24 cellular contexts compared by ENCODE assay signal in the genomic region with DNA sequence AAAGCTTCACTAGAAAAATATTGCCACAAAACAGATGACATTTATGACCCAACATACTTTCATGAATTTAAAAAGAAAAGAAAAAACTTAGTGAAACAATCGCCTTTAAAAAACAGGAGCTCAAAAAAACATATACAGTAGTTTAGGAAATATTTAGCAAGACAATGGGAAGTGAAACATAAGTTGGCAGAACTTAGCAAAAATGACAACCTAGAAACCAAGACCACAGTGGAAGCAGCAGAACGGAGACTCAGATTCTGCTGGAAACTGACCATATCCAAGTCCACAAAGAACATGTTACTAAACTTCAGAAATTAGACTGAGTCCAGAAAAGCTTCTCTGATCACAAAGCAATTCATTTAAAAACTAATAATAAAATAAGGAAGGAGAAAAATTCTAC. TPM values are rescaled to one million over a fixed set of nuclear protein-coding genes. Genes with fewer than 3 reads are reported as not detected.
A peak's percentile ranks its signal among the peaks of the same experiment; 100 is the strongest.
DNase-seq lines count a peak whose midpoint lies in the region; ATAC-seq, FAIRE-seq and TF ChIP-seq lines count a peak whose summit lies in the region.
"Had no signal": no experiment of that assay in that cellular context is flagged by ENCODE, and none has a peak within 500 bp of the region (broad histone marks: within the 10 kb centered on the region; RNA-seq: fewer than 3 reads in every experiment).

No MANE protein-coding gene starts in this region.

- no peak overlapping the region for H3K9ac ChIP-seq in endothelial cell of umbilical vein (replicated peaks; ENCODE audit: extremely low read depth, insufficient read depth, low read length)
- H3K9ac ChIP-seq: BLaER1 had no signal

- no peak for ATAC-seq in GM21423 (IDR thresholded peaks at IDR 0.05; ENCODE audit: unreplicated experiment)
- ATAC-seq: Panc1 had no signal

- no peak overlapping the region for H3K4me2 ChIP-seq in endothelial cell of umbilical vein (ENCODE audit: insufficient read depth, low read length)
- H3K4me2 ChIP-seq: BLaER1 had no signal

- H3K9me1 ChIP-seq in endothelial cell of umbilical vein (replicated peaks; ENCODE audit: control insufficient read depth, extremely low read depth, insufficient read depth, low read length): no peaks in the 10 kb centered on the region

- dilution Hi-C loops in endothelial cell of umbilical vein (cut with MboI; ENCODE audit: extremely low pct_ligation_motif_present, low sequenced_read_pairs): no loop called here

- TF ChIP-seq CTCF in endothelial cell of umbilical vein (IDR thresholded peaks at IDR 0.05; ENCODE audit: extremely low read depth in 1 of 2, insufficient read depth in 1 of 2, low read depth in 1 of 2, low read length in 2 of 2): no peak

- no TSS peak for BruUV-seq in endothelial cell of umbilical vein (replicated peaks; lab: Mats Ljungman, UMichigan)

- H3K4me3 ChIP-seq in endothelial cell of umbilical vein (replicated peaks in 1 of 3; ENCODE audit: insufficient read depth in 1 of 3, low read depth in 1 of 3, low read length in 3 of 3): no peak overlapping the region
- H3K4me3 ChIP-seq: BLaER1, SJSA1 had no signal

- intact Hi-C loops in endothelial cell of umbilical vein (cut with micrococcal nuclease): no loop called here

- no peak overlapping the region for H3K27ac ChIP-seq in endothelial cell of umbilical vein (ENCODE audit: insufficient read depth, low read depth, low read length)
- H3K27ac ChIP-seq: 22Rv1, BLaER1 had no signal

- FAIRE-seq in endothelial cell of umbilical vein (lab: Jason Lieb, UNC): no peak

- no peaks in the 10 kb centered on the region for H4K20me1 ChIP-seq in endothelial cell of umbilical vein (replicated peaks; ENCODE audit: control insufficient read depth, extremely low read depth, insufficient read depth, low read length)
- H4K20me1 ChIP-seq: BLaER1 had no signal

- peaks cover 10% of the 10 kb centered on the region for H3K4me1 ChIP-seq in endothelial cell of umbilical vein (ENCODE audit: control insufficient read depth, extremely low read depth, insufficient read depth, low read length)
- H3K4me1 ChIP-seq: BLaER1 had no signal

- POLR2A ChIA-PET in endothelial cell of umbilical vein (lab: Charles Lee): interaction anchor here (0.7 kb wide), 2 partner anchors 60 to 229 kb away, joined by 4 to 7 read pairs; no protein-coding TSS in a partner anchor

- H3K9me3 ChIP-seq in endothelial cell of umbilical vein (replicated peaks; ENCODE audit: control insufficient read depth, insufficient read depth, low read length): no peaks in the 10 kb centered on the region
- H3K9me3 ChIP-seq: BLaER1, Caco-2, SJSA1 had no signal

- no peak for TF ChIP-seq POLR2A in endothelial cell of umbilical vein (IDR thresholded peaks at IDR 0.05; ENCODE audit: low read depth, low read length)

- DNase-seq in SIG-M5 treated with dmso at 0.1 percent for 504 hours (lab: John Stamatoyannopoulos, UW; ENCODE audit: unreplicated experiment) (peak; percentile 17), SIG-M5 (lab: John Stamatoyannopoulos, UW) (no peak), NOMO-1 treated with dmso at 0.1 percent for 144 hours (lab: John Stamatoyannopoulos, UW; ENCODE audit: unreplicated experiment) (peak; percentile 13), endothelial cell of umbilical vein (ENCODE audit: low read depth, low spot score) (peak; percentile 59), stromal cell of bone marrow (ENCODE audit: low read depth) (peak; percentile 24), kidney glomerular epithelial cell (lab: John Stamatoyannopoulos, UW) (no peak)
- DNase-seq in stimulated activated CD4-positive, alpha-beta T cell treated with anti-CD3 and anti-CD28 coated beads, Interleukin-4, amount 100 ng/mL, for 4 hours: no peak
- DNase-seq: ACHN; Caco-2; CD4-positive, alpha-beta memory T cell; DMS 273 treated with DMSO at 0.1 percent for 48 hours; DMS79 treated with DMSO at 0.1 percent for 48 hours; H7; Karpas-422; NCI-H1105; NCI-H2029 treated with DMSO at 0.1 percent for 48 hours; NCI-H2171; NCI-H524 treated with DMSO at 0.1 percent for 48 hours; NCI-H82 had no signal

- H2AFZ ChIP-seq in endothelial cell of umbilical vein (ENCODE audit: low read depth, low read length): no peak overlapping the region

- CTCF ChIA-PET in endothelial cell of umbilical vein (lab: Charles Lee): interaction anchor here (1.0 to 1.6 kb wide), 2 partner anchors 97 to 103 kb away, joined by 4 read pairs; no protein-coding TSS in a partner anchor

- H3K79me2 ChIP-seq in endothelial cell of umbilical vein (ENCODE audit: control insufficient read depth, insufficient read depth, low read length): no peaks in the 10 kb centered on the region

- no peaks in the 10 kb centered on the region for H3K36me3 ChIP-seq in endothelial cell of umbilical vein (ENCODE audit: control insufficient read depth in 2 of 2, extremely low read depth in 1 of 2, insufficient read depth in 2 of 2, low read length in 2 of 2)
- H3K36me3 ChIP-seq: BLaER1, SJSA1 had no signal

- H3K27me3 ChIP-seq in endothelial cell of umbilical vein (ENCODE audit: control insufficient read depth in 2 of 2, insufficient read depth in 2 of 2, low read length in 2 of 2): no peaks in the 10 kb centered on the region
- H3K27me3 ChIP-seq: BLaER1, SJSA1 had no signal

TF ChIP-seq in endothelial cell of umbilical vein, 7 proteins besides CTCF, POLR2A, EP300 and RAD21:
- TF ChIP-seq JUN (IDR thresholded peaks at IDR 0.05; ENCODE audit: borderline replicate concordance, insufficient read depth, insufficient read length, low read depth) (no peak), EZH2 (IDR thresholded peaks at IDR 0.05; ENCODE audit: borderline replicate concordance, low read depth, low read length, severe bottlenecking) (no peak), MAX (IDR thresholded peaks at IDR 0.05; ENCODE audit: insufficient read depth, insufficient read length) (no peak), FOS (IDR thresholded peaks at IDR 0.05; ENCODE audit: borderline replicate concordance, insufficient read depth, low read length) (no peak), GATA2 (IDR thresholded peaks at IDR 0.05; ENCODE audit: insufficient read depth, insufficient read length, low read depth, low read length) (no peak), MYC (IDR thresholded peaks at IDR 0.05; ENCODE audit: low read depth, low read length) (no peak), POLR2AphosphoS5 (IDR thresholded peaks at IDR 0.05; ENCODE audit: insufficient read depth, low read depth, low read length) (no peak)

RNA-seq across cellular contexts. Expression of gene CTAGE1, which starts 41.8 kb away (rescaled TPM):
- total RNA-seq in endothelial cell of umbilical vein: not detected in 2 replicates
- polyA plus RNA-seq in endothelial cell of umbilical vein: not detected in 2 replicates
- not detected in 2 replicates for polyA plus RNA-seq in endothelial cell of umbilical vein (2011; cell fraction: cytosol; rRNA removed)
- polyA plus RNA-seq in endothelial cell of umbilical vein (2011; cell fraction: nucleus; rRNA removed): not detected in 2 replicates
- polyA plus RNA-seq in endothelial cell of umbilical vein (2012): 0.05 TPM in 1 of 2 replicates, not detected in the other
- not detected in 2 replicates for polyA minus RNA-seq in endothelial cell of umbilical vein
- polyA minus RNA-seq in endothelial cell of umbilical vein (2011; cell fraction: cytosol; rRNA and poly(A)+ RNA removed): not detected
- polyA minus RNA-seq in endothelial cell of umbilical vein (2011; cell fraction: nucleus; rRNA and poly(A)+ RNA removed): not detected in 2 replicates
- total RNA-seq: Caco-2; CD4-positive, alpha-beta memory T cell; H7 had no signal
- polyA plus RNA-seq: CD4-positive, alpha-beta memory T cell had no signal

Comparison
In these comparisons a context has a peak if more than half of its experiments do, and no peak if none do; other contexts are left out.
1. DNase-seq: peak in SIG-M5 treated with dmso at 0.1 percent for 504 hours (single experiment), NOMO-1 treated with dmso at 0.1 percent for 144 hours (single experiment), endothelial cell of umbilical vein (single experiment) and stromal cell of bone marrow (single experiment); none in SIG-M5 (single experiment), stimulated activated CD4-positive, alpha-beta T cell treated with anti-CD3 and anti-CD28 coated beads, Interleukin-4, amount 100 ng/mL, for 4 hours (0 of 2) and kidney glomerular epithelial cell (single experiment).